10 cellular contexts compared by ENCODE assay signal in genomic region chr17:39737331-39737760, GRCh38. TPM values are rescaled to one million over a fixed set of nuclear protein-coding genes. Genes with fewer than 3 reads are reported as not detected.
DNase-seq lines count a peak whose midpoint lies in the region; ATAC-seq and TF ChIP-seq lines count a peak whose summit lies in the region.
"Had no signal": no experiment of that assay in that cellular context is flagged by ENCODE, and none has a peak within 500 bp of the region (broad histone marks: within the 10 kb centered on the region; RNA-seq: fewer than 3 reads in every experiment).

No MANE protein-coding gene starts in this region.

- H3K27me3 ChIP-seq in cardiac muscle cell (peaks cover 41% of the 10 kb centered on the region), mucosa of stomach (ENCODE audit: control insufficient read depth, insufficient read depth, low read length) (peaks cover 15% of the 10 kb centered on the region), dorsolateral prefrontal cortex (peaks cover 0 to 63% (median 43%) of the 10 kb centered on the region in 45 donors)

- H3K27ac ChIP-seq in cardiac muscle cell: no peak overlapping the region
- peak overlapping the region in 1 of 59 donors; percentile 82 for H3K27ac ChIP-seq in dorsolateral prefrontal cortex

- DNase-seq in cardiac muscle cell (ENCODE audit: low read depth in 1 of 2, low spot score in 1 of 2) (no peak), left ventricle myocardium superior (no peak), epithelial cell of esophagus (ENCODE audit: low read depth) (no peak), DMS114 treated with DMSO at 0.1 percent for 48 hours (lab: John Stamatoyannopoulos, UW; ENCODE audit: unreplicated experiment) (no peak), NCI-H526 treated with DMSO at 0.1 percent for 48 hours (lab: John Stamatoyannopoulos, UW) (no peak), dorsolateral prefrontal cortex (no peak)
- DNase-seq in stimulated activated CD8-positive, alpha-beta memory T cell treated with anti-CD3 and anti-CD28 coated beads, Interleukin-4, amount 100 ng/mL, for 48 hours: no peak
- DNase-seq: EL had no signal

- H3K36me3 ChIP-seq in cardiac muscle cell: no peaks in the 10 kb centered on the region
- H3K36me3 ChIP-seq in mucosa of stomach (ENCODE audit: control insufficient read depth, insufficient read depth, low read length): no peaks in the 10 kb centered on the region

- intact Hi-C loops in left ventricle myocardium superior (cut with micrococcal nuclease): no loop called here
- intact Hi-C loops in dorsolateral prefrontal cortex (cut with DNase I): no loop called here

- H3K9me3 ChIP-seq in cardiac muscle cell (ENCODE audit: low read depth): no peaks in the 10 kb centered on the region
- no peaks in the 10 kb centered on the region for H3K9me3 ChIP-seq in mucosa of stomach (ENCODE audit: control insufficient read depth, low read length)

- H3K4me1 ChIP-seq in cardiac muscle cell (ENCODE audit: low read depth) (peaks cover 19% of the 10 kb centered on the region), mucosa of stomach (ENCODE audit: control insufficient read depth, insufficient read depth, low read length) (peaks cover 34% of the 10 kb centered on the region)

- peak overlapping the region; percentile 27 for H3K4me3 ChIP-seq in cardiac muscle cell
- H3K4me3 ChIP-seq in epithelial cell of esophagus (ENCODE audit: low read length): peak overlapping the region; percentile 89
- no peak overlapping the region for H3K4me3 ChIP-seq in mucosa of stomach (ENCODE audit: low read length)
- H3K4me3 ChIP-seq in dorsolateral prefrontal cortex: peak overlapping the region in 21 of 59 donors; percentile 21 to 59 (median 44)

- TF ChIP-seq CTCF in cardiac muscle cell (IDR thresholded peaks at IDR 0.05; ENCODE audit: low read depth, low read length) (no peak), epithelial cell of esophagus (IDR thresholded peaks at IDR 0.05; ENCODE audit: insufficient read depth, low read depth, low read length, missing control alignments) (no peak), dorsolateral prefrontal cortex (IDR thresholded peaks at IDR 0.05 in 54 of 56, conservative IDR thresholded peaks at IDR 0.05 in 2 of 56; ENCODE audit: low read depth in 1 of 56, partially characterized antibody in 56 of 56) (no peak)

- ATAC-seq in left ventricle myocardium superior: no peak

- peak overlapping the region; percentile 93 for H3K9ac ChIP-seq in mucosa of stomach (ENCODE audit: low read length)

RNA-seq across cellular contexts. Expression of gene GRB7, which starts 0.4 kb away (rescaled TPM):
- total RNA-seq in cardiac muscle cell (1.9 and 6.6 TPM in 2 replicates), left ventricle myocardium superior (5.1 TPM), dorsolateral prefrontal cortex (1 to 10 TPM in 99 of 120 experiments, under 1 TPM in 20, not detected in 1; 0.31 to 8.2 (median 1.8) TPM)
- polyA plus RNA-seq in cardiac muscle cell: 1.8 and 5.6 TPM in 2 replicates
- polyA plus RNA-seq: IgD-negative memory B cell had no signal

RNA-seq across cellular contexts. Expression of gene MIEN1, which starts 7.0 kb away (rescaled TPM):
- total RNA-seq in cardiac muscle cell: 31.6 and 64.3 TPM in 2 replicates
- polyA plus RNA-seq in cardiac muscle cell: 87.8 and 104 TPM in 2 replicates
- 49.3 TPM for total RNA-seq in left ventricle myocardium superior
- total RNA-seq in dorsolateral prefrontal cortex: 10 to 100 TPM; 37.4 to 67.6 (median 52.1) TPM

RNA-seq across cellular contexts. Expression of gene ERBB2, which starts 37.5 kb away (rescaled TPM):
- 293 and 310 TPM in 2 replicates for total RNA-seq in cardiac muscle cell
- polyA plus RNA-seq in cardiac muscle cell: 194 and 235 TPM in 2 replicates
- total RNA-seq in left ventricle myocardium superior: 75.8 TPM
- total RNA-seq in dorsolateral prefrontal cortex: 10 to 100 TPM in 110 of 120 experiments, 1 to 10 TPM in 10; 7.9 to 41.1 (median 16.5) TPM

RNA-seq across cellular contexts. Expression of gene PGAP3, which starts 49.5 kb away (rescaled TPM):
- total RNA-seq in cardiac muscle cell: 22.5 and 34.2 TPM in 2 replicates
- polyA plus RNA-seq in cardiac muscle cell: 29.7 and 31.3 TPM in 2 replicates
- 7.3 TPM for total RNA-seq in left ventricle myocardium superior
- 10 to 100 TPM; 14.2 to 41.1 (median 27.6) TPM for total RNA-seq in dorsolateral prefrontal cortex
